Comparison of ENCODE assay signal across 22 cellular contexts in genomic region chr17:29359777-29360176, GRCh38. TPM values are rescaled to one million over a fixed set of nuclear protein-coding genes. Genes with fewer than 3 reads are reported as not detected.
DNase-seq lines count a peak whose midpoint lies in the region; ATAC-seq and TF ChIP-seq lines count a peak whose summit lies in the region.
"Had no signal": no experiment of that assay in that cellular context is flagged by ENCODE, and none has a peak within 500 bp of the region (broad histone marks: within the 10 kb centered on the region; RNA-seq: fewer than 3 reads in every experiment).

No MANE protein-coding gene starts in this region.

- H3K27me3 ChIP-seq in colonic mucosa: no peaks in the 10 kb centered on the region
- H3K27me3 ChIP-seq: BE2C; BLaER1 treated with 17β-estradiol and CSF1 and Interleukin-3, amounts not matched to agents 10 nM and 100 nM had no signal

- H3K4me3 ChIP-seq in colonic mucosa (no peak overlapping the region), mucosa of descending colon (no peak overlapping the region)
- H3K4me3 ChIP-seq: BLaER1 treated with 17β-estradiol and CSF1 and Interleukin-3, amounts not matched to agents 10 nM and 100 nM; GM12878 had no signal

- intact Hi-C loops in colonic mucosa (cut with DNase I) (no loop called here), mucosa of descending colon (cut with DNase I, micrococcal nuclease) (loop anchor here in 1 of 2 donors (10.0 kb wide), 1 partner anchor 185 kb away; no protein-coding TSS in a partner anchor)

- H3K9me3 ChIP-seq in colonic mucosa (no peaks in the 10 kb centered on the region), mucosa of descending colon (no peaks in the 10 kb centered on the region)
- H3K9me3 ChIP-seq: BE2C; BLaER1 treated with 17β-estradiol and CSF1 and Interleukin-3, amounts not matched to agents 10 nM and 100 nM had no signal

- H3K4me1 Mint-ChIP-seq in activated CD4-positive, alpha-beta T cell treated with anti-CD3 and anti-CD28 coated beads, Interleukin-2, amount 10 ng/mL, durations not matched to agents 7 days and 5 days: peaks cover 3% of the 10 kb centered on the region

- H3K27ac ChIP-seq in colonic mucosa: peak overlapping the region; percentile 53
- H3K27ac ChIP-seq: BLaER1 treated with 17β-estradiol and CSF1 and Interleukin-3, amounts not matched to agents 10 nM and 100 nM; C4-2B had no signal

- peak; percentile 90 for ATAC-seq in mucosa of descending colon
- ATAC-seq: CD8-positive, alpha-beta T cell; GM12878 had no signal

- no peaks in the 10 kb centered on the region for H3K9me3 Mint-ChIP-seq in activated CD4-positive, alpha-beta T cell treated with anti-CD3 and anti-CD28 coated beads, Interleukin-2, amount 10 ng/mL, durations not matched to agents 7 days and 5 days
- H3K9me3 Mint-ChIP-seq: CD4-positive, alpha-beta T cell; CD8-positive, alpha-beta T cell had no signal

- H3K4me1 ChIP-seq in colonic mucosa: no peaks in the 10 kb centered on the region
- peaks cover 8% of the 10 kb centered on the region for H3K4me1 ChIP-seq in mucosa of descending colon (ENCODE audit: low read depth)
- H3K4me1 ChIP-seq: BE2C had no signal

- CTCF ChIA-PET in activated CD4-positive, alpha-beta T cell treated with anti-CD3 and anti-CD28 coated beads, Interleukin-2, amount 10 ng/mL, durations not matched to agents 7 days and 5 days (lab: Charles Lee): interaction anchor here (0.5 to 1.0 kb wide), 2 partner anchors 10 to 122 kb away, joined by 3 to 4 read pairs; no protein-coding TSS in a partner anchor

- POLR2A ChIA-PET in activated CD4-positive, alpha-beta T cell treated with anti-CD3 and anti-CD28 coated beads, Interleukin-2, amount 10 ng/mL, durations not matched to agents 7 days and 5 days (lab: Charles Lee): no interaction called here

- H3K4me3 Mint-ChIP-seq in activated CD4-positive, alpha-beta T cell treated with anti-CD3 and anti-CD28 coated beads, Interleukin-2, amount 10 ng/mL, durations not matched to agents 7 days and 5 days: no peak overlapping the region
- H3K4me3 Mint-ChIP-seq: CD4-positive, alpha-beta T cell; CD8-positive, alpha-beta T cell had no signal

- H3K36me3 ChIP-seq in colonic mucosa (no peaks in the 10 kb centered on the region), mucosa of descending colon (ENCODE audit: low read depth) (no peaks in the 10 kb centered on the region)
- H3K36me3 ChIP-seq: BE2C; BLaER1 treated with 17β-estradiol and CSF1 and Interleukin-3, amounts not matched to agents 10 nM and 100 nM had no signal

- no peaks in the 10 kb centered on the region for H3K36me3 Mint-ChIP-seq in activated CD4-positive, alpha-beta T cell treated with anti-CD3 and anti-CD28 coated beads, Interleukin-2, amount 10 ng/mL, durations not matched to agents 7 days and 5 days (ENCODE audit: low read depth)
- H3K36me3 Mint-ChIP-seq: CD8-positive, alpha-beta T cell had no signal

- no peak overlapping the region for H3K9ac ChIP-seq in colonic mucosa (ENCODE audit: low read depth in 2 of 2, low read length in 2 of 2)
- H3K9ac ChIP-seq: BLaER1 treated with 17β-estradiol and CSF1 and Interleukin-3, amounts not matched to agents 10 nM and 100 nM had no signal

- DNase-seq in LoVo (ENCODE audit: low spot score) (peak; percentile 12), colonic mucosa (no peak), mucosa of descending colon (peak in 1 of 3 donors; percentile 28), NCI-H187 treated with DMSO at 0.1 percent for 48 hours (lab: John Stamatoyannopoulos, UW) (no peak), erythroblast (lab: John Stamatoyannopoulos, UW) (no peak)
- DNase-seq in activated CD4-positive, alpha-beta T cell treated with anti-CD3 and anti-CD28 coated beads, Interleukin-2, amount 10 ng/mL, durations not matched to agents 7 days and 5 days: no peak
- no peak for DNase-seq in activated CD4-positive, alpha-beta T cell treated with anti-CD3 and anti-CD28 coated beads, Interleukin-2, amount 50 U/mL, for 1 hour
- DNase-seq: 8988T; ACHN; BE2C; CD4-positive, alpha-beta T cell; CD8-positive, alpha-beta T cell; DMS 273 treated with DMSO at 0.1 percent for 48 hours; DMS153; DMS53; DMS79; DND-41; EL; GDM1 had no signal

- TF ChIP-seq CTCF in colonic mucosa (IDR thresholded peaks at IDR 0.05) (no peak), mucosa of descending colon (IDR thresholded peaks at IDR 0.05) (no peak)

- H3K27ac Mint-ChIP-seq in activated CD4-positive, alpha-beta T cell treated with anti-CD3 and anti-CD28 coated beads, Interleukin-2, amount 10 ng/mL, durations not matched to agents 7 days and 5 days: no peak overlapping the region
- H3K27ac Mint-ChIP-seq: CD4-positive, alpha-beta T cell; CD8-positive, alpha-beta T cell had no signal

- TF ChIP-seq POLR2A in erythroblast (IDR thresholded peaks at IDR 0.05; ENCODE audit: low read length): no peak

- H3K27me3 Mint-ChIP-seq in activated CD4-positive, alpha-beta T cell treated with anti-CD3 and anti-CD28 coated beads, Interleukin-2, amount 10 ng/mL, durations not matched to agents 7 days and 5 days: no peaks in the 10 kb centered on the region
- H3K27me3 Mint-ChIP-seq: CD4-positive, alpha-beta T cell had no signal

RNA-seq across cellular contexts. Expression of gene TAOK1, which starts 30.4 kb away (rescaled TPM):
- total RNA-seq in colonic mucosa: 10 to 100 TPM; 42.1 to 57.1 TPM
- total RNA-seq in mucosa of descending colon: 10 to 100 TPM; 50.0 to 76.3 (median 52.1) TPM
- 10 to 100 TPM; 46.5 to 47.7 TPM for total RNA-seq in activated CD4-positive, alpha-beta T cell treated with anti-CD3 and anti-CD28 coated beads, Interleukin-2, amount 10 ng/mL, durations not matched to agents 7 days and 5 days
